Comparison of ENCODE assay signal across 8 cellular contexts in genomic region chr3:41200669-41201021, GRCh38. TPM values are rescaled to one million over a fixed set of nuclear protein-coding genes. Genes with fewer than 3 reads are reported as not detected.
DNase-seq lines count a peak whose midpoint lies in the region; ATAC-seq and TF ChIP-seq lines count a peak whose summit lies in the region.

No MANE protein-coding gene starts in this region.

- peak overlapping the region; percentile 94 to 97 (median 96) for H3K4me3 Mint-ChIP-seq in CD4-positive, CD25-positive, alpha-beta regulatory T cell
- peak overlapping the region; percentile 97 for H3K4me3 Mint-ChIP-seq in T-helper 2 cell treated with Interferon-gamma antibody and Interleukin-4, amounts not matched to agents 5 μg/mL and 100 μg/mL, for 36 hours
- peak overlapping the region; percentile 95 for H3K4me3 Mint-ChIP-seq in natural killer cell

- peak overlapping the region; percentile 89 for H3K4me3 ChIP-seq in CD4-positive, CD25-positive, alpha-beta regulatory T cell (ENCODE audit: low read depth, low read length)
- H3K4me3 ChIP-seq in epithelial cell of esophagus (ENCODE audit: low read length): peak overlapping the region; percentile 79

- no peak for ATAC-seq in CD4-positive, CD25-positive, alpha-beta regulatory T cell (ENCODE audit: low read depth in 2 of 2)
- no peak for ATAC-seq in natural killer cell
- no peak for ATAC-seq in GM19455 (IDR thresholded peaks at IDR 0.05; ENCODE audit: unreplicated experiment)
- no peak for ATAC-seq in HG02973 (IDR thresholded peaks at IDR 0.05; ENCODE audit: unreplicated experiment)

- H3K27ac Mint-ChIP-seq in CD4-positive, CD25-positive, alpha-beta regulatory T cell: peak overlapping the region; percentile 92 to 94 (median 93)
- peak overlapping the region; percentile 95 for H3K27ac Mint-ChIP-seq in T-helper 2 cell treated with Interferon-gamma antibody and Interleukin-4, amounts not matched to agents 5 μg/mL and 100 μg/mL, for 36 hours
- peak overlapping the region; percentile 70 to 87 for H3K27ac Mint-ChIP-seq in natural killer cell

- intact Hi-C loops in natural killer cell (cut with micrococcal nuclease): no loop called here

- peak; percentile 2 to 56 (median 18) for DNase-seq in CD4-positive, CD25-positive, alpha-beta regulatory T cell
- peak; percentile 41 for DNase-seq in HT1080 (ENCODE audit: low read depth)
- peak; percentile 30 for DNase-seq in T-helper 2 cell treated with Interferon-gamma antibody and Interleukin-4, amounts not matched to agents 5 μg/mL and 100 μg/mL, for 36 hours (ENCODE audit: low spot score)
- peak; percentile 43 for DNase-seq in epithelial cell of esophagus (ENCODE audit: low read depth)
- DNase-seq in natural killer cell: no peak
- DNase-seq in NCI-H1048 (lab: John Stamatoyannopoulos, UW): no peak

- H3K27ac ChIP-seq in CD4-positive, CD25-positive, alpha-beta regulatory T cell (ENCODE audit: insufficient read depth, low read length, poor library complexity, severe bottlenecking): peak overlapping the region; percentile 88

- H3K4me1 ChIP-seq in CD4-positive, CD25-positive, alpha-beta regulatory T cell (ENCODE audit: control insufficient read depth, insufficient read depth, low read length, poor library complexity, severe bottlenecking): peaks cover 47% of the 10 kb centered on the region

- H3K9me3 Mint-ChIP-seq in CD4-positive, CD25-positive, alpha-beta regulatory T cell: no peaks in the 10 kb centered on the region
- no peaks in the 10 kb centered on the region for H3K9me3 Mint-ChIP-seq in T-helper 2 cell treated with Interferon-gamma antibody and Interleukin-4, amounts not matched to agents 5 μg/mL and 100 μg/mL, for 36 hours
- no peaks in the 10 kb centered on the region for H3K9me3 Mint-ChIP-seq in natural killer cell

- no peaks in the 10 kb centered on the region for H3K36me3 ChIP-seq in CD4-positive, CD25-positive, alpha-beta regulatory T cell (ENCODE audit: control insufficient read depth, insufficient read depth, low read length)

- peaks cover 38 to 52% (median 44%) of the 10 kb centered on the region in 4 donors for H3K4me1 Mint-ChIP-seq in CD4-positive, CD25-positive, alpha-beta regulatory T cell
- H3K4me1 Mint-ChIP-seq in T-helper 2 cell treated with Interferon-gamma antibody and Interleukin-4, amounts not matched to agents 5 μg/mL and 100 μg/mL, for 36 hours (ENCODE audit: low read depth): peaks cover 33% of the 10 kb centered on the region
- H3K4me1 Mint-ChIP-seq in natural killer cell: peaks cover 54 to 59% of the 10 kb centered on the region in 2 donors

- no peaks in the 10 kb centered on the region for H3K36me3 Mint-ChIP-seq in CD4-positive, CD25-positive, alpha-beta regulatory T cell
- peaks cover 13% of the 10 kb centered on the region for H3K36me3 Mint-ChIP-seq in T-helper 2 cell treated with Interferon-gamma antibody and Interleukin-4, amounts not matched to agents 5 μg/mL and 100 μg/mL, for 36 hours (ENCODE audit: low read depth)
- H3K36me3 Mint-ChIP-seq in natural killer cell: no peaks in the 10 kb centered on the region

- H3K27me3 ChIP-seq in CD4-positive, CD25-positive, alpha-beta regulatory T cell (ENCODE audit: control insufficient read depth, insufficient read depth, low read length): peaks cover 13% of the 10 kb centered on the region

- no peaks in the 10 kb centered on the region for H3K9me3 ChIP-seq in CD4-positive, CD25-positive, alpha-beta regulatory T cell (ENCODE audit: control insufficient read depth in 2 of 2, low read length in 2 of 2)

- H3K27me3 Mint-ChIP-seq in CD4-positive, CD25-positive, alpha-beta regulatory T cell: peaks cover 16% of the 10 kb centered on the region
- peaks cover 17% of the 10 kb centered on the region for H3K27me3 Mint-ChIP-seq in T-helper 2 cell treated with Interferon-gamma antibody and Interleukin-4, amounts not matched to agents 5 μg/mL and 100 μg/mL, for 36 hours (ENCODE audit: low read depth)
- H3K27me3 Mint-ChIP-seq in natural killer cell (ENCODE audit: low read depth in 2 of 2): peaks cover 3 to 11% of the 10 kb centered on the region in 2 donors

- TF ChIP-seq CTCF in epithelial cell of esophagus (IDR thresholded peaks at IDR 0.05; ENCODE audit: insufficient read depth, low read depth, low read length, missing control alignments): no peak
- TF ChIP-seq CTCF in natural killer cell (IDR thresholded peaks at IDR 0.05): no peak

RNA-seq across cellular contexts. Expression of gene CTNNB1, which starts 1.3 kb away (rescaled TPM):
- 177 TPM for total RNA-seq in CD4-positive, CD25-positive, alpha-beta regulatory T cell
- 10 to 100 TPM; 46.6 to 82.2 (median 47.4) TPM for polyA plus RNA-seq in CD4-positive, CD25-positive, alpha-beta regulatory T cell
- 473 and 490 TPM in 2 replicates for total RNA-seq in HT1080 (2014; rRNA removed; shearing (Covaris generic))
- polyA plus RNA-seq in HT1080 (2015; cell fraction: cytosol; rRNA removed): 202 and 215 TPM in 2 replicates
- polyA plus RNA-seq in HT1080 (2015; cell fraction: nucleus; rRNA removed): 705 and 864 TPM in 2 replicates
- total RNA-seq in natural killer cell: 100 to 1,000 TPM; 213 to 258 (median 230) TPM

Comparison
In these comparisons a context has a peak if more than half of its experiments do, and no peak if none do; other contexts are left out.
1. DNase-seq: peak in CD4-positive, CD25-positive, alpha-beta regulatory T cell (3 of 3), HT1080 (single experiment), T-helper 2 cell treated with Interferon-gamma antibody and Interleukin-4, amounts not matched to agents 5 μg/mL and 100 μg/mL, for 36 hours (single experiment) and epithelial cell of esophagus (single experiment); none in natural killer cell (single experiment) and NCI-H1048 (single experiment).
2. Peak in every context shown above with its lines, with median percentiles within 50 percentile points of each other: H3K27ac Mint-ChIP-seq and H3K4me3 Mint-ChIP-seq.